Comparison of ENCODE assay signal across 10 cellular contexts in the genomic region with DNA sequence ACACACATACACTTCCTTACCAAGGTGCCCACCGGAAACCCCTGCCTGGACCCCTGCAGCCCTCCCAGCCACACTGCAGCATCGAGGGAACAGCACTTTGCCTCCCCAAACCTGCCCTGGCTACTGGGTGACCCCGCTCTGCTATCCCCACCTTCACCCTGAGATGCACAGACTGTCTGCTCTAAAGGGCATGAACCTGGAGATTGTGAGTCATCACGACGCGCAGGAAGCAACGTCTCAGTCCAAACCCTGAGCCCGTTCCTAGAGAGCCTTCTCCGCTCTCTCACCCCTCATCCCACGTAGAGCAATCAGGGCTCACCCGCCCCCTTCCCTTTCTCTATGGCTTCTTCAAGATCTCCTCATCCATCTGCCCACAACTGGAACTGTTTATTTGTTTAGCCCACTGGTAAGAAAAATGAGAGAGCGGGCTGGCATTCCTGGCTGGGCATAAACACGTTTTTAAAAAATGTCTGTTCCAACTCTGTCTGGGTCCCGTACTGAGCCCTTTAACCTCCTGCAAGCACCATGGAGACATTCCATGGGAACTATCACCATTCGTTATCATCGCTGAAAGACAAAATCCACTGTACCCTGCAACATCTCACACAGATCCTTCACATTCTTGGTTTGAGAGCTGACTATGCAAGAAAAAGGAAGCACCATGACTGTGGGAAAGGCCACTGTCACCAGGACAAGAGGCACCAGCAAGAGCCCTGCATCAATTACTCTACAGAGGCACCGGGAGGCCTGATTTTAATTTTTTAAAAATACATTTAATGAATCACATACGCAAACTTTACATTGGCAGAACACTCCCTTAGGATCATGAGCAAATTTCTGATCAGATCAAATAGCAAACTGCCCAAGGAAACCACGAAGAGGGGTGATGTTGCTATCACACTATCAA. TPM values are rescaled to one million over a fixed set of nuclear protein-coding genes. Genes with fewer than 3 reads are reported as not detected.
DNase-seq lines count a peak whose midpoint lies in the region; ATAC-seq, FAIRE-seq and TF ChIP-seq lines count a peak whose summit lies in the region.
"Had no signal": no experiment of that assay in that cellular context is flagged by ENCODE, and none has a peak within 500 bp of the region (broad histone marks: within the 10 kb centered on the region; RNA-seq: fewer than 3 reads in every experiment).

No MANE protein-coding gene starts in this region.

- no peaks in the 10 kb centered on the region for H3K9me3 Mint-ChIP-seq in T-cell

- peak overlapping the region; percentile 51 for H2AFZ ChIP-seq in parathyroid adenoma

- no peaks in the 10 kb centered on the region for H3K4me1 Mint-ChIP-seq in T-cell

- ATAC-seq in T-cell (replicated peaks in 1 of 4) (no peak), HG02970 (IDR thresholded peaks at IDR 0.05; ENCODE audit: low FRiP score, unreplicated experiment) (no peak)

- H3K4me3 ChIP-seq in fibroblast of pulmonary artery (replicated peaks; ENCODE audit: low read depth, low read length) = peak overlapping the region; percentile 3
- H3K4me3 ChIP-seq in parathyroid adenoma (ENCODE audit: low read depth, low read length) = no peak overlapping the region
- H3K4me3 ChIP-seq: mucosa of descending colon had no signal

- H3K4me2 ChIP-seq in parathyroid adenoma (ENCODE audit: low read length) = peak overlapping the region; percentile 53

- CTCF ChIA-PET in T-cell (lab: Charles Lee) = no interaction called here

- H3K4me1 ChIP-seq in parathyroid adenoma = peaks cover 54% of the 10 kb centered on the region

- no peak overlapping the region for H3K4me3 Mint-ChIP-seq in T-cell

- H3K27me3 ChIP-seq in parathyroid adenoma (ENCODE audit: control insufficient read depth, insufficient read depth, low read length) = no peaks in the 10 kb centered on the region

- FAIRE-seq in RCC 7860 (lab: Jason Lieb, UNC) = peak; percentile 50
- FAIRE-seq: G401.6 had no signal

- POLR2A ChIA-PET in T-cell (lab: Charles Lee) = interaction anchor here in 1 of 2 donors (0.5 kb wide), 1 partner anchor 1119 kb away, joined by 4 read pairs; no protein-coding TSS in a partner anchor

- H3K36me3 Mint-ChIP-seq in T-cell = no peaks in the 10 kb centered on the region

- H3K9ac ChIP-seq in parathyroid adenoma = no peak overlapping the region

- TF ChIP-seq CTCF in fibroblast of pulmonary artery (IDR thresholded peaks at IDR 0.05; ENCODE audit: low read length, missing control alignments) (no peak), parathyroid adenoma (IDR thresholded peaks at IDR 0.05) (no peak)

- H3K36me3 ChIP-seq in parathyroid adenoma (ENCODE audit: control insufficient read depth, insufficient read depth, low read length) = no peaks in the 10 kb centered on the region

- no peaks in the 10 kb centered on the region for H3K9me3 ChIP-seq in parathyroid adenoma (ENCODE audit: control insufficient read depth, low read length)
- H3K9me3 ChIP-seq: mucosa of descending colon had no signal

- DNase-seq in DMS53 treated with DMSO at 0.1 percent for 48 hours (lab: John Stamatoyannopoulos, UW; ENCODE audit: unreplicated experiment) = peak; percentile 61
- DNase-seq in RCC 7860 (ENCODE audit: low spot score) = peak; percentile 78
- peak; percentile 88 for DNase-seq in fibroblast of pulmonary artery (ENCODE audit: low read depth)
- no peak for DNase-seq in T-cell
- no peak for DNase-seq in substantia nigra (lab: John Stamatoyannopoulos, UW)
- DNase-seq in activated CD4-positive, alpha-beta T cell treated with anti-CD3 and anti-CD28 coated beads, Interleukin-2, amount 50 U/mL, for 48 hours = no peak

- H3K27ac ChIP-seq in parathyroid adenoma = peak overlapping the region; percentile 80
- no peak overlapping the region for H3K27ac ChIP-seq in substantia nigra (ENCODE audit: low read depth, low read length, poor library complexity, severe bottlenecking)

- no peak overlapping the region for H3K27ac Mint-ChIP-seq in T-cell

- H3K79me2 ChIP-seq in parathyroid adenoma = peaks cover 74% of the 10 kb centered on the region

- no peaks in the 10 kb centered on the region for H3K27me3 Mint-ChIP-seq in T-cell

RNA-seq across cellular contexts. Expression of a gene that starts 28.2 kb away (rescaled TPM):
- 1 to 10 TPM in 3 of 5 donors, under 1 TPM in 2; 0.35 to 2.1 (median 1.0) TPM for total RNA-seq in T-cell

Comparison
In these comparisons a context has a peak if more than half of its experiments do, and no peak if none do; other contexts are left out.
1. DNase-seq: peak in DMS53 treated with DMSO at 0.1 percent for 48 hours (single experiment), RCC 7860 (single experiment) and fibroblast of pulmonary artery (single experiment); none in T-cell (0 of 34), substantia nigra (0 of 49) and activated CD4-positive, alpha-beta T cell treated with anti-CD3 and anti-CD28 coated beads, Interleukin-2, amount 50 U/mL, for 48 hours (0 of 2).